Comparison of ENCODE assay signal across 8 cellular contexts in genomic region chr1:234602334-234603220, GRCh38. TPM values are rescaled to one million over a fixed set of nuclear protein-coding genes. Genes with fewer than 3 reads are reported as not detected.
DNase-seq lines count a peak whose midpoint lies in the region; ATAC-seq, FAIRE-seq and TF ChIP-seq lines count a peak whose summit lies in the region.

No MANE protein-coding gene starts in this region.

- DNase-seq in MM.1S (no peak), SIG-M5 treated with dmso at 0.1 percent for 504 hours (lab: John Stamatoyannopoulos, UW; ENCODE audit: unreplicated experiment) (peak; percentile 99), memory B cell (ENCODE audit: low spot score in 2 of 2) (no peak), NCI-H1105 treated with DMSO at 0.1 percent for 48 hours (lab: John Stamatoyannopoulos, UW) (no peak)

- no peak for TF ChIP-seq CTCF in MM.1S (IDR thresholded peaks at IDR 0.05; ENCODE audit: low read length)

- H3K79me2 ChIP-seq in MM.1S (ENCODE audit: low read length) = peaks cover 56% of the 10 kb centered on the region

- no peaks in the 10 kb centered on the region for H3K9me3 Mint-ChIP-seq in memory B cell

- H3K27ac Mint-ChIP-seq in memory B cell = peak overlapping the region; percentile 83

- peaks cover 84% of the 10 kb centered on the region for H3F3A ChIP-seq in MM.1S (ENCODE audit: insufficient read depth, low read length)

- H3K36me3 Mint-ChIP-seq in memory B cell = peaks cover 21% of the 10 kb centered on the region

- peaks cover 38% of the 10 kb centered on the region for H3K4me1 Mint-ChIP-seq in memory B cell

- no peak overlapping the region for H3K4me3 ChIP-seq in MM.1S (ENCODE audit: low read length)
- no peak overlapping the region for H3K4me3 ChIP-seq in thymus (ENCODE audit: low read length)

- no peak overlapping the region for H3K9ac ChIP-seq in MM.1S (ENCODE audit: low read length)

- H3K27ac ChIP-seq in MM.1S (ENCODE audit: low read length) (peak overlapping the region; percentile 94; the same call in 1 of the 2 replicates), cingulate gyrus (ENCODE audit: low read depth, low read length) (peak overlapping the region; percentile 78), thymus (ENCODE audit: low read depth) (peak overlapping the region; percentile 15)

- WGBS in thymus = 46% methylated on average over 7 of the region's 7 CpGs

- H3K36me3 ChIP-seq in MM.1S (replicated peaks; ENCODE audit: insufficient read depth, low read length) = peaks cover 9% of the 10 kb centered on the region
- peaks cover 5% of the 10 kb centered on the region for H3K36me3 ChIP-seq in thymus (ENCODE audit: control insufficient read depth, insufficient read depth)

- no peak for ATAC-seq in memory B cell (ENCODE audit: low read depth)
- no peak for ATAC-seq in HG03354 (IDR thresholded peaks at IDR 0.05; ENCODE audit: poor library complexity, severe bottlenecking, unreplicated experiment)

- FAIRE-seq in G401.6 (lab: Jason Lieb, UNC) = peak; percentile 99

- no peaks in the 10 kb centered on the region for H3K9me2 ChIP-seq in MM.1S (replicated peaks; ENCODE audit: insufficient read depth, low read length)

- H4K20me1 ChIP-seq in MM.1S (ENCODE audit: insufficient read depth, low read length) = peaks cover 12% of the 10 kb centered on the region; the same call in 1 of the 2 replicates

- no peaks in the 10 kb centered on the region for H3K9me3 ChIP-seq in MM.1S (replicated peaks; ENCODE audit: insufficient read depth, low read length)
- H3K9me3 ChIP-seq in thymus (ENCODE audit: control insufficient read depth) = no peaks in the 10 kb centered on the region

- H3K4me1 ChIP-seq in MM.1S (ENCODE audit: low read length) (peaks cover 71% of the 10 kb centered on the region), thymus (ENCODE audit: control insufficient read depth, insufficient read depth, low read length) (peaks cover 42% of the 10 kb centered on the region)

- H3K27me3 Mint-ChIP-seq in memory B cell = no peaks in the 10 kb centered on the region

- peak overlapping the region; percentile 73; the same call in 1 of the 2 replicates for H3K4me2 ChIP-seq in MM.1S (ENCODE audit: low read depth, low read length)

- H2AFZ ChIP-seq in MM.1S (ENCODE audit: low read length) = no peak overlapping the region

- H3K27me3 ChIP-seq in MM.1S (replicated peaks; ENCODE audit: insufficient read depth, low read length) (no peaks in the 10 kb centered on the region), thymus (ENCODE audit: control insufficient read depth, insufficient read depth) (no peaks in the 10 kb centered on the region)

- peak overlapping the region; percentile 73 for H3K4me3 Mint-ChIP-seq in memory B cell

RNA-seq across cellular contexts. Expression of gene IRF2BP2, which starts 7.4 kb away (rescaled TPM):
- polyA plus RNA-seq in thymus = 60.3 TPM

Comparison
In these comparisons a context has a peak if more than half of its experiments do, and no peak if none do; other contexts are left out.
1. H3K27ac ChIP-seq: peak in every context shown above with its lines; median percentile 94 in MM.1S; 78 in cingulate gyrus; 15 in thymus.